35 cellular contexts compared by ENCODE assay signal in genomic region chrX:133120406-133120805, GRCh38. TPM values are rescaled to one million over a fixed set of nuclear protein-coding genes. Genes with fewer than 3 reads are reported as not detected.
"Had no signal": no experiment of that assay in that cellular context is flagged by ENCODE, and none has a peak within 500 bp of the region (broad histone marks: within the 10 kb centered on the region; RNA-seq: fewer than 3 reads in every experiment).

No MANE protein-coding gene starts in this region.

- H3K9me3 ChIP-seq: ovary, psoas muscle, spleen, suprapubic skin, testis, tibial artery, transverse colon, upper lobe of right lung, uterus had no signal

- H3K27me3 ChIP-seq: neural progenitor cell, ovary, spleen, suprapubic skin, testis, tibial artery, transverse colon, upper lobe of right lung, uterus had no signal

- H3K36me3 ChIP-seq: neural progenitor cell, ovary, spleen, suprapubic skin, tibial artery, transverse colon, upper lobe of right lung, uterus had no signal

- H3K27me3 Mint-ChIP-seq: stimulated activated memory B cell treated with anti-CD40 and anti-IgM and Interleukin-4, amounts not matched to agents 10 μg/mL and 1 μg/mL and 100 μg/mL, for 72 hours; stimulated activated naive CD8-positive, alpha-beta T cell treated with anti-CD3 and anti-CD28 coated beads, Interleukin-15, amount 100 ng/mL, for 72 hours had no signal

- H3K4me1 ChIP-seq: neural progenitor cell, parathyroid adenoma, psoas muscle, spleen, suprapubic skin, testis, tibial artery, transverse colon, upper lobe of right lung, uterus had no signal

- H3K4me3 ChIP-seq: neural progenitor cell, ovary, psoas muscle, skin epidermis, smooth muscle cell, spleen, suprapubic skin, testis, tibial artery, transverse colon, upper lobe of right lung, uterus had no signal

- H3K4me1 Mint-ChIP-seq: naive thymus-derived CD8-positive, alpha-beta T cell; nephron progenitor cell; neural progenitor cell; stimulated activated memory B cell treated with anti-CD40 and anti-IgM and Interleukin-4, amounts not matched to agents 10 μg/mL and 1 μg/mL and 100 μg/mL, for 72 hours; stimulated activated naive CD8-positive, alpha-beta T cell treated with anti-CD3 and anti-CD28 coated beads, Interleukin-15, amount 100 ng/mL, for 72 hours had no signal

- H3K27ac Mint-ChIP-seq: natural killer cell treated with Interleukin-12 subunit alpha and Interleukin-12 subunit beta and Interleukin-15 and Interleukin-18, amount 100 ng/mL, for 72 hours; nephron progenitor cell; neural progenitor cell; progenitor cell of endocrine pancreas; stimulated activated memory B cell treated with anti-CD40 and anti-IgM and Interleukin-4, amounts not matched to agents 10 μg/mL and 1 μg/mL and 100 μg/mL, for 72 hours; stimulated activated naive CD8-positive, alpha-beta T cell treated with anti-CD3 and anti-CD28 coated beads, Interleukin-15, amount 100 ng/mL, for 72 hours; type B pancreatic cell had no signal

- ATAC-seq: naive thymus-derived CD8-positive, alpha-beta T cell; natural killer cell treated with Interleukin-12 subunit alpha and Interleukin-12 subunit beta and Interleukin-15 and Interleukin-18, amount 100 ng/mL, for 72 hours; psoas muscle; right cardiac atrium; sciatic nerve; stimulated activated memory B cell treated with anti-CD40 and anti-IgM and Interleukin-4, amounts not matched to agents 10 μg/mL and 1 μg/mL and 100 μg/mL, for 72 hours; stimulated activated naive CD8-positive, alpha-beta T cell treated with anti-CD3 and anti-CD28 coated beads, Interleukin-15, amount 100 ng/mL, for 72 hours; stimulated activated naive CD8-positive, alpha-beta T cell treated with anti-CD3 and anti-CD28 coated beads, Interleukin-15, Interleukin-2, amounts not matched to agents 100 U/mL and 50 U/mL, for 24 hours; upper lobe of right lung had no signal

- H3K9ac ChIP-seq: neural progenitor cell, parathyroid adenoma had no signal

- H3K36me3 Mint-ChIP-seq: naive thymus-derived CD8-positive, alpha-beta T cell; natural killer cell treated with Interleukin-12 subunit alpha and Interleukin-12 subunit beta and Interleukin-15 and Interleukin-18, amount 100 ng/mL, for 72 hours; neural progenitor cell; stimulated activated memory B cell treated with anti-CD40 and anti-IgM and Interleukin-4, amounts not matched to agents 10 μg/mL and 1 μg/mL and 100 μg/mL, for 72 hours; type B pancreatic cell had no signal

- H2AFZ ChIP-seq: neural progenitor cell, parathyroid adenoma had no signal

- H3K9me3 Mint-ChIP-seq: naive thymus-derived CD8-positive, alpha-beta T cell; natural killer cell treated with Interleukin-12 subunit alpha and Interleukin-12 subunit beta and Interleukin-15 and Interleukin-18, amount 100 ng/mL, for 72 hours; nephron progenitor cell; neural progenitor cell; stimulated activated memory B cell treated with anti-CD40 and anti-IgM and Interleukin-4, amounts not matched to agents 10 μg/mL and 1 μg/mL and 100 μg/mL, for 72 hours; stimulated activated naive CD8-positive, alpha-beta T cell treated with anti-CD3 and anti-CD28 coated beads, Interleukin-15, amount 100 ng/mL, for 72 hours had no signal

- H3K27ac ChIP-seq: neural progenitor cell, ovary, parathyroid adenoma, psoas muscle, skin epidermis, spleen, suprapubic skin, testis, tibial artery, transverse colon, upper lobe of right lung, uterus had no signal

- H3K79me2 ChIP-seq: parathyroid adenoma had no signal

- DNase-seq: naive thymus-derived CD8-positive, alpha-beta T cell; nephron progenitor cell; occipital lobe; ovary; posterior cingulate gyrus; psoas muscle; right cardiac atrium; spleen; stimulated activated CD4-positive, alpha-beta T cell treated with anti-CD3 and anti-CD28 coated beads, Interleukin-12 subunit alpha, Interleukin-12 subunit beta, amount 100 ng/mL, for 4 hours; stimulated activated CD4-positive, alpha-beta T cell treated with anti-CD3 and anti-CD28 coated beads, Interleukin-1b, Interleukin-23, amount 100 ng/mL, for 48 hours; stimulated activated CD4-positive, alpha-beta T cell treated with anti-CD3 and anti-CD28 coated beads, Interleukin-4, amount 100 ng/mL, for 1 hour; stimulated activated CD4-positive, alpha-beta T cell treated with anti-CD3 and anti-CD28 coated beads, Interleukin-4, amount 100 ng/mL, for 4 hours; stimulated activated CD8-positive, alpha-beta memory T cell treated with anti-CD3 and anti-CD28 coated beads, Interleukin-4, amount 100 ng/mL, for 48 hours; stimulated activated naive CD4-positive, alpha-beta T cell; stimulated activated naive CD8-positive, alpha-beta T cell treated with anti-CD3 and anti-CD28 coated beads, Interleukin-15, amount 100 ng/mL, for 72 hours; stimulated activated naive CD8-positive, alpha-beta T cell treated with anti-CD3 and anti-CD28 coated beads, Interleukin-15, Interleukin-2, amounts not matched to agents 100 U/mL and 50 U/mL, for 24 hours; substantia nigra; testis; tibial artery; transverse colon; upper lobe of right lung; uterus had no signal

- H3K4me2 ChIP-seq: neural progenitor cell, smooth muscle cell had no signal

- H3K4me3 Mint-ChIP-seq: naive thymus-derived CD8-positive, alpha-beta T cell; natural killer cell treated with Interleukin-12 subunit alpha and Interleukin-12 subunit beta and Interleukin-15 and Interleukin-18, amount 100 ng/mL, for 72 hours; nephron progenitor cell; neural progenitor cell; stimulated activated memory B cell treated with anti-CD40 and anti-IgM and Interleukin-4, amounts not matched to agents 10 μg/mL and 1 μg/mL and 100 μg/mL, for 72 hours; stimulated activated naive CD8-positive, alpha-beta T cell treated with anti-CD3 and anti-CD28 coated beads, Interleukin-15, amount 100 ng/mL, for 72 hours; type B pancreatic cell had no signal

RNA-seq across cellular contexts. Expression of gene USP26, which starts 23.5 kb away (rescaled TPM):
- total RNA-seq: naive thymus-derived CD8-positive, alpha-beta T cell; natural killer cell treated with Interleukin-12 subunit alpha and Interleukin-12 subunit beta and Interleukin-15 and Interleukin-18, amount 100 ng/mL, for 72 hours; occipital lobe; osteoblast; ovary; progenitor cell of endocrine pancreas; psoas muscle; renal cortical epithelial cell; right cardiac atrium; sciatic nerve; smooth muscle cell; spleen; suprapubic skin; transverse colon; upper lobe of right lung; urinary bladder; uterus had no signal
- polyA plus RNA-seq: naive thymus-derived CD8-positive, alpha-beta T cell; ovary; psoas muscle; right cardiac atrium; smooth muscle cell; spleen; urinary bladder had no signal
